Comparison of ENCODE assay signal across 12 cellular contexts in the genomic region with DNA sequence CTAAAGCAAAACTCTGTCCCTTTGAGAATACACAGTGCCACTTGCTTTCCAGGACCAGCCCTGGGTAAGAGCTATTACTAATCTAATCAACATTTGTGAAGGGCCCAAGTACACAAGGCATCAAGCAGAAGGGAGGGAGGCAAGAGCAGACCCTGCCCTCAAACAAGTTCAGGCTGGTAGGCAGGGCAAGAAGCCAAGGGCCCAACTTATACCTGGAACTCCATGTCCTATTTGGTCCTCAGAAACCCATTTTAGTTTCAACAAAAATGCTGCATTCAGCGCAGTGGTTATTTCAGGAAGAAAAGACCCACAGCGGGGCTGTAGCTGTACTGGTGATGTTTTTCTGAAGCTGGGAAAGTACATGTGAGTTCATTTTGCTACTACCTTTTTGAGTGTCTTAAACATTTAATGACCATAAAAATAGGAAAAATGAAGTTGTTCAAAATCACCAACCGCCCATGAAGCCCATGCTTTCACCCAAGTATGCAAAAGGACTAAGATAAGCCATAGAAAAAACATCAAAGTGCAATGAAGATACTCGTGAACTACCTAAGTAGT. TPM values are rescaled to one million over a fixed set of nuclear protein-coding genes. Genes with fewer than 3 reads are reported as not detected.
A peak's percentile ranks its signal among the peaks of the same experiment; 100 is the strongest.
DNase-seq lines count a peak whose midpoint lies in the region; ATAC-seq, FAIRE-seq and TF ChIP-seq lines count a peak whose summit lies in the region.
"Had no signal": no experiment of that assay in that cellular context is flagged by ENCODE, and none has a peak within 500 bp of the region (broad histone marks: within the 10 kb centered on the region; RNA-seq: fewer than 3 reads in every experiment).

No MANE protein-coding gene starts in this region.

- H3K27ac ChIP-seq in HepG2 (ENCODE audit: extremely low read length, insufficient read depth, low read length): peak overlapping the region; percentile 90
- H3K27ac ChIP-seq in right lobe of liver: no peak overlapping the region
- peak overlapping the region; percentile 79 for H3K27ac ChIP-seq in RWPE2 (ENCODE audit: poor library complexity, severe bottlenecking)
- H3K27ac ChIP-seq in esophagus squamous epithelium: peak overlapping the region in 3 of 4 donors; percentile 13 to 96 (median 14)
- no peak overlapping the region for H3K27ac ChIP-seq in uterus
- H3K27ac ChIP-seq: testis had no signal

- 0 out of 2 replicates have a peak overlapping the region, but pooled peaks have one; percentile 36 for H3K9ac ChIP-seq in HepG2 (ENCODE audit: insufficient read depth, low read depth, low read length)

- H3K79me2 ChIP-seq in HepG2 (ENCODE audit: insufficient read depth, low read length): peaks cover 26% of the 10 kb centered on the region

- H3K4me1 ChIP-seq in HepG2 (ENCODE audit: insufficient read depth, low read length) (peaks cover 41% of the 10 kb centered on the region), right lobe of liver (peaks cover 0 to 21% (median 9%) of the 10 kb centered on the region in 4 donors), RWPE2 (ENCODE audit: insufficient read depth, poor library complexity, severe bottlenecking) (peaks cover 17% of the 10 kb centered on the region), esophagus squamous epithelium (peaks cover 16 to 49% (median 26%) of the 10 kb centered on the region in 3 donors), uterus (peaks cover 0 to 4% of the 10 kb centered on the region in 2 donors)

- H3K9me3 ChIP-seq in HepG2 (ENCODE audit: low read length): no peaks in the 10 kb centered on the region
- no peaks in the 10 kb centered on the region for H3K9me3 ChIP-seq in right lobe of liver
- no peaks in the 10 kb centered on the region for H3K9me3 ChIP-seq in RWPE2 (ENCODE audit: severe bottlenecking)
- H3K9me3 ChIP-seq in esophagus squamous epithelium: no peaks in the 10 kb centered on the region
- H3K9me3 ChIP-seq in uterus: no peaks in the 10 kb centered on the region
- H3K9me3 ChIP-seq: heart left ventricle, testis had no signal

- no peak for DNase-seq in HepG2 (ENCODE audit: low spot score)
- no peak for DNase-seq in right lobe of liver
- no peak for DNase-seq in RWPE2 (ENCODE audit: low spot score)
- DNase-seq in esophagus squamous epithelium (lab: John Stamatoyannopoulos, UW): no peak
- no peak for DNase-seq in uterus
- no peak for DNase-seq in NCI-H510A (lab: John Stamatoyannopoulos, UW)
- DNase-seq: COR-L47, heart left ventricle, NCI-H1694, testis had no signal

- no TSS peak for BruUV-seq in HepG2 (replicated peaks; lab: Mats Ljungman, UMichigan)

- 85% methylated on average over 4 of the region's 4 CpGs for WGBS in HepG2 (ENCODE audit: low lambda C conversion rate)
- WGBS in right lobe of liver (ENCODE audit: insufficient coverage, low coverage, low lambda C conversion rate, missing lambda C conversion rate): 65% methylated on average over 4 of the region's 4 CpGs
- WGBS in esophagus squamous epithelium, 2 donors: 63 to 66% methylated on average over 4 of the region's 4 CpGs

- peak overlapping the region; percentile 85 for H3K4me2 ChIP-seq in HepG2 (ENCODE audit: low read depth, low read length)

- intact Hi-C loops in HepG2 (cut with micrococcal nuclease; ENCODE audit: unreplicated experiment): no loop called here
- intact Hi-C loops in right lobe of liver (cut with DNase I): no loop called here
- intact Hi-C loops in esophagus squamous epithelium (cut with DNase I): no loop called here
- intact Hi-C loops in uterus (cut with DNase I; ENCODE audit: low total_unique reads): no loop called here

- H3K27me3 ChIP-seq in HepG2 (ENCODE audit: control insufficient read depth in 1 of 2, insufficient read depth in 2 of 2, low read length in 2 of 2) (peaks cover 0 to 3% of the 10 kb centered on the region in 2 experiments; a peak in 1 of 5 replicates), right lobe of liver (no peaks in the 10 kb centered on the region), RWPE2 (ENCODE audit: insufficient read depth, poor library complexity, severe bottlenecking) (no peaks in the 10 kb centered on the region), esophagus squamous epithelium (no peaks in the 10 kb centered on the region), uterus (no peaks in the 10 kb centered on the region)
- H3K27me3 ChIP-seq: heart left ventricle, testis had no signal

- POLR2A ChIA-PET in HepG2 (lab: Yijun Ruan, JAX): no interaction called here

- TF ChIP-seq RAD21 in HepG2 (CRISPR knock-in tag; IDR thresholded peaks at IDR 0.05): no peak

- in situ Hi-C loops in HepG2 (cut with HindIII; ENCODE audit: extremely low pct_ligation_motif_present, low pct_unique_long_range_greater_than_20kb): no loop called here

- H3K36me3 ChIP-seq in HepG2 (replicated peaks in 1 of 2; ENCODE audit: control insufficient read depth in 1 of 2, insufficient read depth in 2 of 2, low read length in 2 of 2) (peaks cover 18 to 47% of the 10 kb centered on the region in 2 experiments), right lobe of liver (peaks cover 7 to 40% (median 26%) of the 10 kb centered on the region in 4 donors), RWPE2 (ENCODE audit: low read depth) (peaks cover 65% of the 10 kb centered on the region), esophagus squamous epithelium (peaks cover 12 to 68% (median 20%) of the 10 kb centered on the region in 3 donors), uterus (no peaks in the 10 kb centered on the region)

- TF ChIP-seq CTCF in HepG2 (CRISPR knock-in tag; IDR thresholded peaks at IDR 0.05) (no peak), right lobe of liver (IDR thresholded peaks at IDR 0.05) (no peak), RWPE2 (IDR thresholded peaks at IDR 0.05; ENCODE audit: poor library complexity, severe bottlenecking) (no peak), esophagus squamous epithelium (IDR thresholded peaks at IDR 0.05) (no peak), uterus (IDR thresholded peaks at IDR 0.05) (no peak)

- TF ChIP-seq EP300 in HepG2 (IDR thresholded peaks at IDR 0.05; ENCODE audit: low read depth in 2 of 2, low read length in 2 of 2) (no peak), HepG2 (CRISPR knock-in tag; IDR thresholded peaks at IDR 0.05; ENCODE audit: borderline replicate concordance) (no peak)

- peaks cover 44% of the 10 kb centered on the region for H4K20me1 ChIP-seq in HepG2 (ENCODE audit: insufficient read depth, low read length)

- peak; percentile 58 for FAIRE-seq in HepG2 (lab: Jason Lieb, UNC)

- no peak; a peak in 1 of 4 replicates for TF ChIP-seq POLR2A in HepG2 (IDR thresholded peaks at IDR 0.05; ENCODE audit: insufficient read depth in 1 of 2, low read depth in 2 of 2, low read length in 2 of 2)
- no peak for TF ChIP-seq POLR2A in right lobe of liver (IDR thresholded peaks at IDR 0.05)
- no peak for TF ChIP-seq POLR2A in esophagus squamous epithelium (IDR thresholded peaks at IDR 0.05)
- no peak for TF ChIP-seq POLR2A in uterus (IDR thresholded peaks at IDR 0.05)
- TF ChIP-seq POLR2A in GM18505 (IDR thresholded peaks at IDR 0.05; ENCODE audit: borderline replicate concordance, extremely low read depth, insufficient read depth, insufficient read length): no peak

- H3K4me3 ChIP-seq in HepG2 (replicated peaks in 1 of 3; ENCODE audit: insufficient read depth in 1 of 3, low read depth in 2 of 3, low read length in 3 of 3): peak overlapping the region in 1 of 3 experiments; percentile 8; a peak in 1 of 6 replicates
- H3K4me3 ChIP-seq in right lobe of liver: no peak overlapping the region
- H3K4me3 ChIP-seq in RWPE2 (ENCODE audit: severe bottlenecking): no peak overlapping the region
- peak overlapping the region in 1 of 4 donors; percentile 93 for H3K4me3 ChIP-seq in esophagus squamous epithelium
- H3K4me3 ChIP-seq in uterus: no peak overlapping the region
- H3K4me3 ChIP-seq: heart left ventricle, testis had no signal

- CTCF ChIA-PET in HepG2 (lab: Yijun Ruan, JAX; ENCODE audit: low intra/inter-chr PET ratio, low total read pairs): no interaction called here

- H2AFZ ChIP-seq in HepG2 (ENCODE audit: low read length): no peak overlapping the region

- ATAC-seq in HepG2 (no peak), right lobe of liver (no peak), RWPE2 (ENCODE audit: low read depth) (no peak), GM18505 (IDR thresholded peaks at IDR 0.05; ENCODE audit: unreplicated experiment) (no peak), HG03097 (IDR thresholded peaks at IDR 0.05; ENCODE audit: low FRiP score, unreplicated experiment) (no peak)

RNA-seq across cellular contexts. Expression of a gene that starts 2.8 kb away (rescaled TPM):
- total RNA-seq in HepG2 (2016; rRNA removed; fragmentation: Illumina TruSeq; extraction: Trizol) (2,570 and 3,054 TPM in 2 replicates), right lobe of liver (100 to 1,000 TPM; 503 to 807 (median 550) TPM), esophagus squamous epithelium (1,000 to 10,000 TPM; 1,206 to 4,149 (median 2,794) TPM), uterus (1,000 to 10,000 TPM in 3 of 4 donors, 100 to 1,000 TPM in 1; 754 to 4,808 (median 3,201) TPM)
- total RNA-seq in HepG2 (2016; cell fraction: cytosol; rRNA removed; fragmentation: Illumina TruSeq; extraction: Trizol; ENCODE audit: low read depth): 4,994 and 5,490 TPM in 2 replicates
- 2,663 and 3,313 TPM in 2 replicates for total RNA-seq in HepG2 (2016; cell fraction: insoluble cytoplasmic fraction; rRNA removed; fragmentation: Illumina TruSeq; extraction: Trizol)
- 7,031 and 7,209 TPM in 2 replicates for total RNA-seq in HepG2 (2016; cell fraction: membrane; rRNA removed; fragmentation: Illumina TruSeq; extraction: Trizol)
- total RNA-seq in HepG2 (2016; cell fraction: nucleus; rRNA removed; fragmentation: Illumina TruSeq; extraction: Trizol): 929 and 985 TPM in 2 replicates
- polyA plus RNA-seq in HepG2 (2011; rRNA removed): 4,585 and 5,021 TPM in 2 replicates
- 5,951 and 6,864 TPM in 2 replicates for polyA plus RNA-seq in HepG2 (2011; cell fraction: cytosol; rRNA removed)
- 896 and 981 TPM in 2 replicates for polyA plus RNA-seq in HepG2 (2011; cell fraction: nucleus; rRNA removed)
- polyA plus RNA-seq in HepG2 (2012): 4,134 and 4,528 TPM in 2 replicates
- polyA plus RNA-seq in HepG2 (2016; cell fraction: cytosol; fragmentation: Illumina TruSeq; extraction: Trizol; ENCODE audit: low read depth): 6,185 and 6,219 TPM in 2 replicates
- polyA plus RNA-seq in HepG2 (2016; cell fraction: insoluble cytoplasmic fraction; fragmentation: Illumina TruSeq; extraction: Trizol; ENCODE audit: low read depth): 3,184 and 3,595 TPM in 2 replicates
- polyA plus RNA-seq in HepG2 (2016; cell fraction: membrane; fragmentation: Illumina TruSeq; extraction: Trizol; ENCODE audit: low read depth): 6,729 and 7,315 TPM in 2 replicates
- 1,646 and 1,776 TPM in 2 replicates for polyA plus RNA-seq in HepG2 (2016; cell fraction: nucleus; fragmentation: Illumina TruSeq; extraction: Trizol; ENCODE audit: insufficient read depth, low read depth)
- 329 and 1,099 TPM in 2 replicates for polyA minus RNA-seq in HepG2 (2011; rRNA and poly(A)+ RNA removed; ENCODE audit: low replicate concordance)
- 571 and 625 TPM in 2 replicates for polyA minus RNA-seq in HepG2 (2011; cell fraction: cytosol; rRNA and poly(A)+ RNA removed)
- 313 and 389 TPM in 2 replicates for polyA minus RNA-seq in HepG2 (2011; cell fraction: nucleus; rRNA and poly(A)+ RNA removed)

Comparison
In these comparisons a context has a peak if more than half of its experiments do, and no peak if none do; other contexts are left out.
1. H3K27ac ChIP-seq: peak in HepG2 (single experiment), RWPE2 (single experiment) and esophagus squamous epithelium (3 of 4); none in right lobe of liver (0 of 3) and uterus (0 of 2).